10 cellular contexts compared by ENCODE assay signal in genomic region chr21:45972353-45972715, GRCh38. TPM values are rescaled to one million over a fixed set of nuclear protein-coding genes. Genes with fewer than 3 reads are reported as not detected.
A peak's percentile ranks its signal among the peaks of the same experiment; 100 is the strongest.
DNase-seq lines count a peak whose midpoint lies in the region; ATAC-seq and TF ChIP-seq lines count a peak whose summit lies in the region.
"Had no signal": no experiment of that assay in that cellular context is flagged by ENCODE, and none has a peak within 500 bp of the region (broad histone marks: within the 10 kb centered on the region; RNA-seq: fewer than 3 reads in every experiment).

No MANE protein-coding gene starts in this region.

- no peak overlapping the region for H3K23ac ChIP-seq in trophoblast cell (ENCODE audit: low read length)

- H3K18ac ChIP-seq in trophoblast cell (ENCODE audit: low read length) = peak overlapping the region; percentile 79

- WGBS in heart right ventricle, 2 donors = 33 to 43% methylated on average over 19 of the region's 19 CpGs
- no CpG with 5 or more reads among the region's 19 CpGs for WGBS in trophoblast cell (ENCODE audit: extremely low coverage, insufficient coverage, insufficient read length)

- H3K9ac ChIP-seq in trophoblast cell (ENCODE audit: low read length) = no peak overlapping the region

- peaks cover 2% of the 10 kb centered on the region for H3K79me2 ChIP-seq in trophoblast cell (ENCODE audit: control insufficient read depth, insufficient read depth, low read length, poor library complexity)

- no peak overlapping the region for H2BK5ac ChIP-seq in trophoblast cell (ENCODE audit: low read depth, low read length, poor library complexity)

- no peak overlapping the region for H3K4ac ChIP-seq in trophoblast cell (ENCODE audit: low read depth, low read length)

- H3K27ac ChIP-seq in RWPE1 = peak overlapping the region; percentile 69
- peak overlapping the region; percentile 93 to 99 (median 97) for H3K27ac ChIP-seq in heart right ventricle
- H3K27ac ChIP-seq in trophoblast cell (ENCODE audit: low read depth, low read length) = no peak overlapping the region

- peaks cover 0 to 54% (median 0%) of the 10 kb centered on the region in 7 donors for H3K27me3 ChIP-seq in heart right ventricle
- peaks cover 2% of the 10 kb centered on the region for H3K27me3 ChIP-seq in trophoblast cell (ENCODE audit: insufficient read depth, low read length)

- H2BK12ac ChIP-seq in trophoblast cell (ENCODE audit: low read length) = peak overlapping the region; percentile 28

- H3K4me3 ChIP-seq in heart right ventricle = peak overlapping the region; percentile 27 to 62 (median 55)
- H3K4me3 ChIP-seq in trophoblast cell (ENCODE audit: low read depth, low read length) = no peak overlapping the region

- POLR2A ChIA-PET in RWPE1 (lab: Yijun Ruan, JAX; ENCODE audit: low non-redundant PET) = no interaction called here

- CTCF ChIA-PET in RWPE1 (lab: Yijun Ruan, JAX) = interaction anchor here (1.0 to 2.7 kb wide), 4 partner anchors 91 to 171 kb away, joined by 3 to 12 read pairs (median 5); no protein-coding TSS in a partner anchor

- H3K79me1 ChIP-seq in trophoblast cell (ENCODE audit: low read length) = peaks cover 17% of the 10 kb centered on the region

- ATAC-seq in heart right ventricle (peak in 6 of 8 donors; percentile 1 to 12 (median 7)), GM21381 (IDR thresholded peaks at IDR 0.05; ENCODE audit: unreplicated experiment) (no peak)

- H3K14ac ChIP-seq in trophoblast cell (ENCODE audit: low read length) = peak overlapping the region; percentile 68

- peaks cover 21 to 70% (median 55%) of the 10 kb centered on the region in 9 donors for H3K4me1 ChIP-seq in heart right ventricle
- H3K4me1 ChIP-seq in trophoblast cell (ENCODE audit: control insufficient read depth in 1 of 2, insufficient read depth in 2 of 2, low read length in 2 of 2) = peaks cover 25 to 29% of the 10 kb centered on the region in 2 experiments

- peak overlapping the region; percentile 30 for H2AFZ ChIP-seq in trophoblast cell (ENCODE audit: insufficient read depth, low read length, poor library complexity)

- H3K4me2 ChIP-seq in trophoblast cell (ENCODE audit: low read length) = peak overlapping the region; percentile 63

- H2BK120ac ChIP-seq in trophoblast cell (ENCODE audit: insufficient read depth, low read length, poor library complexity) = peak overlapping the region; percentile 68

- peak overlapping the region; percentile 34 for H2AK5ac ChIP-seq in trophoblast cell (ENCODE audit: low read length)

- TF ChIP-seq CTCF in RWPE1 (conservative IDR thresholded peaks at IDR 0.05; ENCODE audit: low read depth) (no peak), heart right ventricle (IDR thresholded peaks at IDR 0.05) (no peak)

- no peaks in the 10 kb centered on the region for H3K9me3 ChIP-seq in heart right ventricle
- H3K9me3 ChIP-seq in trophoblast cell (ENCODE audit: insufficient read depth, low read depth, low read length) = no peaks in the 10 kb centered on the region

- peak overlapping the region; percentile 91 for H4K8ac ChIP-seq in trophoblast cell (ENCODE audit: low read depth, low read length)

- H3K36me3 ChIP-seq in heart right ventricle (no peaks in the 10 kb centered on the region), trophoblast cell (ENCODE audit: control insufficient read depth in 1 of 2, insufficient read depth in 2 of 2, low read length in 2 of 2) (no peaks in the 10 kb centered on the region)

- peak overlapping the region; percentile 65 for H4K91ac ChIP-seq in trophoblast cell (ENCODE audit: low read depth, low read length)

- peak; percentile 17 for DNase-seq in AG20443 (ENCODE audit: low spot score)
- no peak for DNase-seq in RWPE1 (ENCODE audit: low spot score)
- DNase-seq in heart right ventricle = peak in 1 of 2 donors; percentile 60
- no peak for DNase-seq in trophoblast cell
- no peak for DNase-seq in AG08395 (ENCODE audit: low spot score)
- DNase-seq in NK-92 treated with Interleukin-12 subunit alpha and Interleukin-12 subunit beta, amount 100 ng/mL, for 24 hours (lab: John Stamatoyannopoulos, UW) = no peak
- no peak for DNase-seq in NCI-H2107 treated with DMSO at 0.1 percent for 48 hours (lab: John Stamatoyannopoulos, UW; ENCODE audit: unreplicated experiment)
- DNase-seq: activated naive CD4-positive, alpha-beta T cell treated with anti-CD3 and anti-CD28 coated beads, Interleukin-2, amount 10 ng/mL, durations not matched to agents 7 days and 5 days; stimulated activated naive CD4-positive, alpha-beta T cell had no signal

- intact Hi-C loops in heart right ventricle (cut with DNase I) = loop anchor here in 9 of 10 donors (2.0 to 10.0 kb wide), 10 partner anchors 95 to 482 kb away; partner anchors contain the start of genes COL6A2 (in 8 of the 9), DIP2A (in 1 of the 9) and LSS (in 1 of the 9)

- H4K12ac ChIP-seq in trophoblast cell (ENCODE audit: low read depth, low read length) = peak overlapping the region; percentile 74

RNA-seq across cellular contexts. Expression of gene COL6A1, which starts 9.2 kb away (rescaled TPM):
- 100 to 1,000 TPM in 5 of 10 donors, 10 to 100 TPM in 5; 71.9 to 260 (median 100) TPM for total RNA-seq in heart right ventricle
- polyA plus RNA-seq in heart right ventricle = 100 to 1,000 TPM; 209 to 388 TPM
- 53.0 and 55.7 TPM in 2 replicates for polyA plus RNA-seq in trophoblast cell (2013)
